ENCODE assay signal across 10 cellular contexts in genomic region chr6:35044771-35045275, GRCh38.
A peak's percentile ranks its signal among the peaks of the same experiment; 100 is the strongest.
DNase-seq lines count a peak whose midpoint lies in the region; ATAC-seq, FAIRE-seq and TF ChIP-seq lines count a peak whose summit lies in the region.
"Had no signal": no experiment of that assay in that cellular context is flagged by ENCODE, and none has a peak within 500 bp of the region (broad histone marks: within the 10 kb centered on the region; RNA-seq: fewer than 3 reads in every experiment).

No MANE protein-coding gene starts in this region.

- H3K36me3 Mint-ChIP-seq in activated CD8-positive, alpha-beta T cell treated with anti-CD3 and anti-CD28 coated beads, Interleukin-2, amount 10 ng/mL, durations not matched to agents 7 days and 5 days (ENCODE audit: low read depth), result no peaks in the 10 kb centered on the region
- peaks cover 31% of the 10 kb centered on the region for H3K36me3 Mint-ChIP-seq in T-cell

- CTCF ChIA-PET in activated CD8-positive, alpha-beta T cell treated with anti-CD3 and anti-CD28 coated beads, Interleukin-2, amount 10 ng/mL, durations not matched to agents 7 days and 5 days (lab: Charles Lee), result interaction anchor here (1.5 kb wide), 1 partner anchor 95 kb away, joined by 6 read pairs; no protein-coding TSS in a partner anchor
- CTCF ChIA-PET in T-cell (lab: Charles Lee), result no interaction called here

- no peaks in the 10 kb centered on the region for H3K4me1 Mint-ChIP-seq in activated CD8-positive, alpha-beta T cell treated with anti-CD3 and anti-CD28 coated beads, Interleukin-2, amount 10 ng/mL, durations not matched to agents 7 days and 5 days (ENCODE audit: low read depth)
- peaks cover 0 to 19% (median 11%) of the 10 kb centered on the region in 3 donors for H3K4me1 Mint-ChIP-seq in T-cell

- no peak for TF ChIP-seq EP300 in gastroesophageal sphincter (IDR thresholded peaks at IDR 0.05)

- peak overlapping the region in 2 of 3 donors; percentile 25 to 47 for H3K9ac ChIP-seq in skeletal muscle tissue (ENCODE audit: low read depth in 1 of 3, low read length in 3 of 3)

- no peak overlapping the region for H3K4me3 Mint-ChIP-seq in activated CD8-positive, alpha-beta T cell treated with anti-CD3 and anti-CD28 coated beads, Interleukin-2, amount 10 ng/mL, durations not matched to agents 7 days and 5 days
- H3K4me3 Mint-ChIP-seq in T-cell, result no peak overlapping the region

- H3K9me3 ChIP-seq in Peyer's patch (no peaks in the 10 kb centered on the region), gastroesophageal sphincter (no peaks in the 10 kb centered on the region), skeletal muscle tissue (ENCODE audit: control insufficient read depth in 3 of 3, low read length in 3 of 3) (no peaks in the 10 kb centered on the region)

- peaks cover 0 to 71% (median 5%) of the 10 kb centered on the region in 4 donors for H3K4me1 ChIP-seq in Peyer's patch
- peaks cover 55 to 100% (median 95%) of the 10 kb centered on the region in 3 donors for H3K4me1 ChIP-seq in gastroesophageal sphincter
- H3K4me1 ChIP-seq in skeletal muscle tissue (ENCODE audit: control insufficient read depth in 3 of 3, insufficient read depth in 3 of 3, low read length in 3 of 3), result peaks cover 65 to 79% (median 73%) of the 10 kb centered on the region in 3 donors

- no peak overlapping the region for H3K27ac Mint-ChIP-seq in activated CD8-positive, alpha-beta T cell treated with anti-CD3 and anti-CD28 coated beads, Interleukin-2, amount 10 ng/mL, durations not matched to agents 7 days and 5 days
- no peak overlapping the region for H3K27ac Mint-ChIP-seq in T-cell

- 42% methylated on average over 2 of the region's 2 CpGs; no CpG with 5 or more reads in 1 of the 2 donors for WGBS in gastroesophageal sphincter (ENCODE audit: low coverage in 1 of 2), 2 donors

- TF ChIP-seq CTCF in HFF-Myc (IDR thresholded peaks at IDR 0.05; ENCODE audit: low read depth, low read length, missing control alignments) (no peak), Peyer's patch (IDR thresholded peaks at IDR 0.05) (no peak), gastroesophageal sphincter (IDR thresholded peaks at IDR 0.05) (no peak)

- H3K36me3 ChIP-seq in Peyer's patch (no peaks in the 10 kb centered on the region), gastroesophageal sphincter (no peaks in the 10 kb centered on the region), skeletal muscle tissue (ENCODE audit: control insufficient read depth in 3 of 3, insufficient read depth in 3 of 3, low read length in 3 of 3) (peaks cover 0 to 5% (median 2%) of the 10 kb centered on the region in 3 donors)

- DNase-seq in HFF-Myc (ENCODE audit: extremely low read depth, low read depth), result peak; percentile 41
- DNase-seq in Peyer's patch, result no peak
- DNase-seq in NCI-H1436 treated with DMSO at 0.1 percent for 48 hours (lab: John Stamatoyannopoulos, UW), result no peak
- DNase-seq in activated CD8-positive, alpha-beta T cell treated with anti-CD3 and anti-CD28 coated beads, Interleukin-2, amount 10 ng/mL, durations not matched to agents 7 days and 5 days, result no peak
- DNase-seq in T-cell, result no peak
- no peak for DNase-seq in GM19239 (ENCODE audit: insufficient read length, low spot score)

- FAIRE-seq in GM19239 (lab: Jason Lieb, UNC), result no peak
- FAIRE-seq: endometrium, TTC549 had no signal

- POLR2A ChIA-PET in activated CD8-positive, alpha-beta T cell treated with anti-CD3 and anti-CD28 coated beads, Interleukin-2, amount 10 ng/mL, durations not matched to agents 7 days and 5 days (lab: Charles Lee), result no interaction called here
- POLR2A ChIA-PET in T-cell (lab: Charles Lee), result no interaction called here

- H3K27ac ChIP-seq in Peyer's patch (peak overlapping the region in 3 of 4 donors; percentile 46 to 80 (median 78)), gastroesophageal sphincter (peak overlapping the region; percentile 85 to 98 (median 94)), skeletal muscle tissue (ENCODE audit: low read depth, low read length) (peak overlapping the region; percentile 31)

- ATAC-seq in gastroesophageal sphincter (peak; percentile 9), T-cell (replicated peaks in 1 of 4) (no peak)
- ATAC-seq in activated CD8-positive, alpha-beta T cell treated with anti-CD3 and anti-CD28 coated beads, Interleukin-2, amount 10 ng/mL, durations not matched to agents 7 days and 5 days, result no peak

- H3K27me3 ChIP-seq in Peyer's patch, result no peaks in the 10 kb centered on the region
- no peaks in the 10 kb centered on the region for H3K27me3 ChIP-seq in gastroesophageal sphincter
- H3K27me3 ChIP-seq in skeletal muscle tissue (ENCODE audit: control insufficient read depth in 3 of 3, insufficient read depth in 3 of 3, low read length in 3 of 3), result no peaks in the 10 kb centered on the region

- TF ChIP-seq POLR2A in Peyer's patch (IDR thresholded peaks at IDR 0.05) (no peak), gastroesophageal sphincter (IDR thresholded peaks at IDR 0.05) (no peak)

- no peaks in the 10 kb centered on the region for H3K27me3 Mint-ChIP-seq in activated CD8-positive, alpha-beta T cell treated with anti-CD3 and anti-CD28 coated beads, Interleukin-2, amount 10 ng/mL, durations not matched to agents 7 days and 5 days (ENCODE audit: low read depth)
- no peaks in the 10 kb centered on the region for H3K27me3 Mint-ChIP-seq in T-cell

- H3K9me3 Mint-ChIP-seq in activated CD8-positive, alpha-beta T cell treated with anti-CD3 and anti-CD28 coated beads, Interleukin-2, amount 10 ng/mL, durations not matched to agents 7 days and 5 days (ENCODE audit: insufficient read depth), result no peaks in the 10 kb centered on the region
- no peaks in the 10 kb centered on the region for H3K9me3 Mint-ChIP-seq in T-cell

- H3K4me3 ChIP-seq in HFF-Myc (replicated peaks; ENCODE audit: low read depth, low read length) (no peak overlapping the region), Peyer's patch (no peak overlapping the region), gastroesophageal sphincter (no peak overlapping the region), skeletal muscle tissue (ENCODE audit: low read length in 3 of 3) (no peak overlapping the region)

Comparison
In these comparisons a context has a peak if more than half of its experiments do, and no peak if none do; other contexts are left out.
1. H3K27ac ChIP-seq: peak in every context shown above with its lines; median percentile 94 in gastroesophageal sphincter; 78 in Peyer's patch; 31 in skeletal muscle tissue.